8 cellular contexts compared by ENCODE assay signal in genomic region chr11:96242191-96242845, GRCh38.
A peak's percentile ranks its signal among the peaks of the same experiment; 100 is the strongest.
DNase-seq lines count a peak whose midpoint lies in the region; ATAC-seq and TF ChIP-seq lines count a peak whose summit lies in the region.

No MANE protein-coding gene starts in this region.

- peaks cover 5% of the 10 kb centered on the region for H4K20me1 ChIP-seq in osteoblast (ENCODE audit: insufficient read depth, low read length)

- no peaks in the 10 kb centered on the region for H3K36me3 ChIP-seq in CD4-positive, alpha-beta memory T cell (ENCODE audit: insufficient read depth, low read length)
- H3K36me3 ChIP-seq in effector memory CD4-positive, alpha-beta T cell (ENCODE audit: control insufficient read depth, insufficient read depth, low read length): no peaks in the 10 kb centered on the region
- H3K36me3 ChIP-seq in osteoblast (ENCODE audit: insufficient read depth, low read length) (no peaks in the 10 kb centered on the region), ovary (no peaks in the 10 kb centered on the region)

- no peaks in the 10 kb centered on the region for H3K27me3 ChIP-seq in CD4-positive, alpha-beta memory T cell (ENCODE audit: insufficient read depth, low read length)
- H3K27me3 ChIP-seq in effector memory CD4-positive, alpha-beta T cell (replicated peaks; ENCODE audit: control insufficient read depth, insufficient read depth, low read length, poor library complexity, severe bottlenecking): no peaks in the 10 kb centered on the region
- no peaks in the 10 kb centered on the region for H3K27me3 ChIP-seq in osteoblast (ENCODE audit: insufficient read depth, low read length)
- no peaks in the 10 kb centered on the region for H3K27me3 ChIP-seq in ovary

- no peak for TF ChIP-seq POLR2A in ovary (IDR thresholded peaks at IDR 0.05)

- H3K9me3 Mint-ChIP-seq in CD4-positive, alpha-beta memory T cell: peaks cover 0 to 2% (median 0%) of the 10 kb centered on the region in 8 donors

- POLR2A ChIA-PET in CD4-positive, alpha-beta memory T cell (lab: Charles Lee; ENCODE audit: partially characterized antibody): interaction anchor here (0.6 to 3.9 kb wide), 19 partner anchors 9 to 229 kb away, joined by 3 to 53 read pairs (median 5); partner anchors contain the start of genes CCDC82, JRKL and MAML2

- peak overlapping the region in 1 of 2 donors; percentile 57 for H3K4me3 ChIP-seq in CD4-positive, alpha-beta memory T cell (ENCODE audit: low read length in 2 of 2)
- peak overlapping the region; percentile 46 for H3K4me3 ChIP-seq in effector memory CD4-positive, alpha-beta T cell (ENCODE audit: insufficient read depth, low read depth, low read length, poor library complexity, severe bottlenecking)
- H3K4me3 ChIP-seq in osteoblast (ENCODE audit: insufficient read depth, low read length): peak overlapping the region; percentile 69
- no peak overlapping the region for H3K4me3 ChIP-seq in ovary

- no peak for TF ChIP-seq EP300 in ovary (IDR thresholded peaks at IDR 0.05)

- WGBS in ovary, 3 donors: 17 to 19% (median 18%) methylated on average over 2 of the region's 2 CpGs

- H3K9me3 ChIP-seq in CD4-positive, alpha-beta memory T cell (ENCODE audit: control insufficient read depth in 1 of 2, low read length in 2 of 2): no peaks in the 10 kb centered on the region
- H3K9me3 ChIP-seq in effector memory CD4-positive, alpha-beta T cell (ENCODE audit: control insufficient read depth, low read length): no peaks in the 10 kb centered on the region
- H3K9me3 ChIP-seq in osteoblast (ENCODE audit: low read depth, low read length) (no peaks in the 10 kb centered on the region), ovary (no peaks in the 10 kb centered on the region)

- no peak for ATAC-seq in HG02938 (IDR thresholded peaks at IDR 0.05; ENCODE audit: unreplicated experiment)
- no peak for ATAC-seq in GM21381 (IDR thresholded peaks at IDR 0.05; ENCODE audit: unreplicated experiment)

- H3K4me1 ChIP-seq in CD4-positive, alpha-beta memory T cell (ENCODE audit: insufficient read depth, low read length): peaks cover 41% of the 10 kb centered on the region
- peaks cover 5% of the 10 kb centered on the region for H3K4me1 ChIP-seq in effector memory CD4-positive, alpha-beta T cell (ENCODE audit: control insufficient read depth, insufficient read depth, low read length, poor library complexity, severe bottlenecking)
- H3K4me1 ChIP-seq in osteoblast (ENCODE audit: insufficient read depth, low read length): peaks cover 42% of the 10 kb centered on the region
- no peaks in the 10 kb centered on the region for H3K4me1 ChIP-seq in ovary (ENCODE audit: insufficient read depth)

- CTCF ChIA-PET in CD4-positive, alpha-beta memory T cell (lab: Charles Lee; ENCODE audit: partially characterized antibody): interaction anchor here (1.1 to 4.8 kb wide), 7 partner anchors 18 to 187 kb away, joined by 4 to 78 read pairs (median 6); partner anchors contain the start of gene MAML2

- H3K4me3 Mint-ChIP-seq in CD4-positive, alpha-beta memory T cell: peak overlapping the region in 7 of 8 donors; percentile 40 to 91 (median 57)

- peak overlapping the region in 5 of 7 donors; percentile 67 to 97 (median 83) for H3K27ac Mint-ChIP-seq in CD4-positive, alpha-beta memory T cell

- intact Hi-C loops in CD4-positive, alpha-beta memory T cell (cut with micrococcal nuclease): loop anchor here (2.0 to 10.0 kb wide), 2 partner anchors 188 to 408 kb away; no protein-coding TSS in a partner anchor
- intact Hi-C loops in ovary (cut with DNase I): no loop called here

- H3K27me3 Mint-ChIP-seq in CD4-positive, alpha-beta memory T cell: no peaks in the 10 kb centered on the region

- peak overlapping the region; percentile 89 for H3K4me2 ChIP-seq in osteoblast (ENCODE audit: insufficient read depth, low read length)

- no peak for DNase-seq in CD4-positive, alpha-beta memory T cell
- peak; percentile 32 for DNase-seq in NCI-H82 (lab: John Stamatoyannopoulos, UW)
- no peak for DNase-seq in effector memory CD4-positive, alpha-beta T cell
- DNase-seq in osteoblast (ENCODE audit: insufficient read length, low spot score, missing footprints): no peak
- no peak for DNase-seq in activated gamma-delta T cell (lab: John Stamatoyannopoulos, UW)
- no peak for DNase-seq in ovary

- H2AFZ ChIP-seq in osteoblast (ENCODE audit: low read length): no peak overlapping the region

- H3K27ac ChIP-seq in CD4-positive, alpha-beta memory T cell (ENCODE audit: low read depth, low read length): no peak overlapping the region
- H3K27ac ChIP-seq in effector memory CD4-positive, alpha-beta T cell (ENCODE audit: insufficient read depth, low read length, poor library complexity, severe bottlenecking): peak overlapping the region; percentile 69
- peak overlapping the region; percentile 94 for H3K27ac ChIP-seq in osteoblast (ENCODE audit: low read depth, low read length)
- H3K27ac ChIP-seq in ovary: peak overlapping the region in 1 of 2 donors; percentile 62

- H3K79me2 ChIP-seq in osteoblast (ENCODE audit: insufficient read depth, low read length): peaks cover 80% of the 10 kb centered on the region

- TF ChIP-seq CTCF in osteoblast (IDR thresholded peaks at IDR 0.05; ENCODE audit: extremely low read depth, low read depth, low read length) (no peak), ovary (IDR thresholded peaks at IDR 0.05) (no peak)

- peaks cover 23 to 52% (median 43%) of the 10 kb centered on the region in 4 donors for H3K4me1 Mint-ChIP-seq in CD4-positive, alpha-beta memory T cell

- peaks cover 0 to 3% of the 10 kb centered on the region in 2 donors for H3K36me3 Mint-ChIP-seq in CD4-positive, alpha-beta memory T cell
